1 cellular context compared by ENCODE assay signal in genomic region chr12:16685107-16685506, GRCh38.
TF ChIP-seq lines count a peak whose summit lies in the region.

No MANE protein-coding gene starts in this region.

TF ChIP-seq in Ishikawa, 13 proteins besides CTCF, POLR2A, EP300 and RAD21 (continued from another document):
- TF ChIP-seq REST (IDR thresholded peaks at IDR 0.05; ENCODE audit: low read depth) (no peak), EGR1 (IDR thresholded peaks at IDR 0.05) (no peak), TAF1 (IDR thresholded peaks at IDR 0.05; ENCODE audit: low read depth) (no peak), CREB1 (IDR thresholded peaks at IDR 0.05; ENCODE audit: low read depth) (no peak), CEBPB (IDR thresholded peaks at IDR 0.05) (no peak), FOXM1 (IDR thresholded peaks at IDR 0.05; ENCODE audit: borderline replicate concordance, low read depth) (no peak)
